9 cellular contexts compared by ENCODE assay signal in genomic region chr1:169487153-169487552, GRCh38. TPM values are rescaled to one million over a fixed set of nuclear protein-coding genes. Genes with fewer than 3 reads are reported as not detected.
DNase-seq lines count a peak whose midpoint lies in the region; ATAC-seq and TF ChIP-seq lines count a peak whose summit lies in the region.
"Had no signal": no experiment of that assay in that cellular context is flagged by ENCODE, and none has a peak within 500 bp of the region (broad histone marks: within the 10 kb centered on the region; RNA-seq: fewer than 3 reads in every experiment).

No MANE protein-coding gene starts in this region.

- H3K4me2 ChIP-seq in HCT116 (ENCODE audit: low read length) (peak overlapping the region; percentile 93; the same call in 1 of the 2 replicates), skeletal muscle satellite cell (ENCODE audit: low read length) (peak overlapping the region; percentile 86)

- ATAC-seq in HCT116 (no peak), T-cell (replicated peaks in 1 of 4) (no peak), GM18873 (IDR thresholded peaks at IDR 0.05; ENCODE audit: low FRiP score, unreplicated experiment) (no peak), HG03354 (IDR thresholded peaks at IDR 0.05; ENCODE audit: poor library complexity, severe bottlenecking, unreplicated experiment) (no peak), GM21737 (IDR thresholded peaks at IDR 0.05; ENCODE audit: unreplicated experiment) (no peak)

- TF ChIP-seq POLR2A in HCT116 (IDR thresholded peaks at IDR 0.05; ENCODE audit: borderline replicate concordance, extremely low read depth, insufficient read depth, insufficient read length) = no peak

- H3K79me2 ChIP-seq in HCT116 (ENCODE audit: insufficient read depth, low read length) = peaks cover 31% of the 10 kb centered on the region

- POLR2A ChIA-PET in HCT116 (lab: Charles Lee) (no interaction called here), T-cell (lab: Charles Lee) (no interaction called here)

- H3K4me3 ChIP-seq in HCT116 (replicated peaks in 1 of 2; ENCODE audit: low read depth in 1 of 2, low read length in 2 of 2) (no peak overlapping the region), fibroblast of villous mesenchyme (ENCODE audit: low read depth, low read length) (peak overlapping the region; percentile 76), skeletal muscle satellite cell (ENCODE audit: low read length) (peak overlapping the region; percentile 83)

- H3K27ac ChIP-seq in HCT116 (ENCODE audit: low read depth, low read length) = no peak overlapping the region

- H3K27me3 Mint-ChIP-seq in T-cell = peaks cover 0 to 3% of the 10 kb centered on the region in 2 donors

- intact Hi-C loops in HCT116 (cut with micrococcal nuclease) = loop anchor here (5.0 kb wide), 1 partner anchor 40 kb away; no protein-coding TSS in a partner anchor

- peaks cover 33 to 39% (median 37%) of the 10 kb centered on the region in 3 donors for H3K4me1 Mint-ChIP-seq in T-cell

- CTCF ChIA-PET in HCT116 (lab: Charles Lee) (no interaction called here), T-cell (lab: Charles Lee) (no interaction called here)

- H3K9me3 Mint-ChIP-seq in T-cell = no peaks in the 10 kb centered on the region

- H3K4me1 ChIP-seq in HCT116 (ENCODE audit: control insufficient read depth in 1 of 2, insufficient read depth in 2 of 2, low read length in 2 of 2) = peaks cover 4 to 23% of the 10 kb centered on the region in 2 experiments; a peak in 3 of 4 replicates
- H3K4me1 ChIP-seq in skeletal muscle satellite cell (ENCODE audit: control insufficient read depth, insufficient read depth, low read length) = peaks cover 50% of the 10 kb centered on the region
- H3K4me1 ChIP-seq: colonic mucosa had no signal

- no peak overlapping the region for H2AFZ ChIP-seq in HCT116 (ENCODE audit: low read depth, low read length, poor library complexity, severe bottlenecking)

- H4K20me1 ChIP-seq in HCT116 (ENCODE audit: insufficient read depth) = no peaks in the 10 kb centered on the region

- no peak for TF ChIP-seq RAD21 in HCT116 (IDR thresholded peaks at IDR 0.05; ENCODE audit: low read depth)

- no peaks in the 10 kb centered on the region for H3K36me3 Mint-ChIP-seq in T-cell

- no peaks in the 10 kb centered on the region for H3K9me2 ChIP-seq in HCT116 (ENCODE audit: insufficient read depth)

- peak overlapping the region in 2 of 3 donors; percentile 84 to 92 for H3K4me3 Mint-ChIP-seq in T-cell

- BruUV-seq in HCT116 (replicated peaks; lab: Mats Ljungman, UMichigan) = no TSS peak

- no peak overlapping the region for H3K27ac Mint-ChIP-seq in T-cell

- H3K27me3 ChIP-seq in HCT116 (ENCODE audit: insufficient read depth, low read length) = no peaks in the 10 kb centered on the region
- no peaks in the 10 kb centered on the region for H3K27me3 ChIP-seq in skeletal muscle satellite cell (ENCODE audit: control insufficient read depth, insufficient read depth, low read length)
- H3K27me3 ChIP-seq: colonic mucosa had no signal

- RAD21 ChIA-PET in HCT116 (lab: Charles Lee; ENCODE audit: low non-redundant PET in 1 of 2, low total read pairs in 2 of 2, uncharacterized antibody in 2 of 2, unreplicated experiment in 2 of 2) = no interaction called here

- H3K9me3 ChIP-seq in HCT116 (ENCODE audit: control insufficient read depth in 1 of 2, insufficient read depth in 1 of 2, low read depth in 1 of 2, low read length in 2 of 2) = no peaks in the 10 kb centered on the region
- no peaks in the 10 kb centered on the region for H3K9me3 ChIP-seq in skeletal muscle satellite cell (replicated peaks; ENCODE audit: low read length)
- H3K9me3 ChIP-seq: colonic mucosa had no signal

- DNase-seq in HCT116 (ENCODE audit: low read depth, low spot score) = no peak
- no peak for DNase-seq in T-cell
- DNase-seq in fibroblast of villous mesenchyme (ENCODE audit: low read depth) = peak; percentile 61
- DNase-seq in DMS114 treated with DMSO at 0.1 percent for 48 hours (lab: John Stamatoyannopoulos, UW; ENCODE audit: unreplicated experiment) = no peak
- DNase-seq: colonic mucosa had no signal

- H3K36me3 ChIP-seq in HCT116 (ENCODE audit: control insufficient read depth in 1 of 2, insufficient read depth in 2 of 2, low read length in 2 of 2) = no peaks in the 10 kb centered on the region
- no peaks in the 10 kb centered on the region for H3K36me3 ChIP-seq in skeletal muscle satellite cell (ENCODE audit: insufficient read depth, low read length)
- H3K36me3 ChIP-seq: colonic mucosa had no signal

- H3K9ac ChIP-seq in HCT116 (ENCODE audit: low read length) (no peak overlapping the region), skeletal muscle satellite cell (ENCODE audit: low read depth, low read length) (peak overlapping the region; percentile 94)

- TF ChIP-seq CTCF in HCT116 (IDR thresholded peaks at IDR 0.05 in 2 of 3, conservative IDR thresholded peaks at IDR 0.05 in 1 of 3; ENCODE audit: borderline replicate concordance in 1 of 3, insufficient read depth in 1 of 3, low read depth in 2 of 3, low read length in 2 of 3) = no peak
- TF ChIP-seq CTCF in fibroblast of villous mesenchyme (IDR thresholded peaks at IDR 0.05; ENCODE audit: insufficient read depth, low read depth, low read length) = no peak

TF ChIP-seq in HCT116, 20 proteins besides CTCF, POLR2A, EP300 and RAD21 (continues in another document):
- TF ChIP-seq EZH2phosphoT487 (IDR thresholded peaks at IDR 0.05; ENCODE audit: borderline replicate concordance) (no peak), ELF1 (IDR thresholded peaks at IDR 0.05; ENCODE audit: borderline replicate concordance, low read depth) (no peak), FOSL1 (IDR thresholded peaks at IDR 0.05; ENCODE audit: low read depth) (no peak), MAX (IDR thresholded peaks at IDR 0.05) (no peak), SIN3A (IDR thresholded peaks at IDR 0.05; ENCODE audit: low read depth) (no peak), YY1 (IDR thresholded peaks at IDR 0.05; ENCODE audit: extremely low read depth, insufficient replicate concordance, low read depth, low read length) (no peak), ZNF274 (IDR thresholded peaks at IDR 0.05; ENCODE audit: low read depth, low read length) (no peak), JUND (IDR thresholded peaks at IDR 0.05) (no peak), REST (IDR thresholded peaks at IDR 0.05; ENCODE audit: low read depth) (no peak), ZBTB33 (IDR thresholded peaks at IDR 0.05; ENCODE audit: extremely low read depth, insufficient replicate concordance, low read length) (no peak), SP1 (IDR thresholded peaks at IDR 0.05; ENCODE audit: low read depth) (no peak), CEBPB (IDR thresholded peaks at IDR 0.05; ENCODE audit: low read depth) (no peak), CBX3 (IDR thresholded peaks at IDR 0.05; ENCODE audit: low read depth) (no peak)

RNA-seq across cellular contexts. Expression of gene SLC19A2, which starts 1.4 kb away (rescaled TPM):
- total RNA-seq in HCT116 (2021; ENCODE audit: unreplicated experiment) = 10.1 TPM
- polyA plus RNA-seq in HCT116 (2012) = 3.6 and 5.0 TPM in 2 replicates
- total RNA-seq in T-cell = 1 to 10 TPM; 2.7 to 4.7 (median 3.8) TPM
- total RNA-seq in fibroblast of villous mesenchyme = 7.3 and 7.7 TPM in 2 replicates
- total RNA-seq in skeletal muscle satellite cell (2012; rRNA removed) = 19.0 and 20.8 TPM in 2 replicates

RNA-seq across cellular contexts. Expression of gene CCDC181, which starts 59.9 kb away (rescaled TPM):
- not detected for total RNA-seq in HCT116 (2021; ENCODE audit: unreplicated experiment)
- polyA plus RNA-seq in HCT116 (2012) = not detected in 2 replicates
- not detected for total RNA-seq in T-cell
- total RNA-seq in fibroblast of villous mesenchyme = 0.86 and 0.97 TPM in 2 replicates
- 0.51 and 1.3 TPM in 2 replicates for total RNA-seq in skeletal muscle satellite cell (2012; rRNA removed)
- total RNA-seq: colonic mucosa had no signal

Comparison
In these comparisons a context has a peak if more than half of its experiments do, and no peak if none do; other contexts are left out.
1. H3K4me3 ChIP-seq: peak in fibroblast of villous mesenchyme (single experiment) and skeletal muscle satellite cell (single experiment); none in HCT116 (0 of 2).